17 cellular contexts compared by ENCODE assay signal in genomic region chr16:17407321-17407720, GRCh38.
DNase-seq lines count a peak whose midpoint lies in the region; ATAC-seq, FAIRE-seq and TF ChIP-seq lines count a peak whose summit lies in the region.
"Had no signal": no experiment of that assay in that cellular context is flagged by ENCODE, and none has a peak within 500 bp of the region (broad histone marks: within the 10 kb centered on the region; RNA-seq: fewer than 3 reads in every experiment).

No MANE protein-coding gene starts in this region.

- H2AFZ ChIP-seq in HepG2 (ENCODE audit: low read length) (no peak overlapping the region), mesenchymal stem cell (ENCODE audit: low read depth, low read length) (no peak overlapping the region)

- no peak for TF ChIP-seq RAD21 in HepG2 (CRISPR knock-in tag; IDR thresholded peaks at IDR 0.05)

- H3K4me1 ChIP-seq in HepG2 (ENCODE audit: insufficient read depth, low read length) = no peaks in the 10 kb centered on the region
- H3K4me1 ChIP-seq in right lobe of liver = no peaks in the 10 kb centered on the region
- H3K4me1 ChIP-seq in mesenchymal stem cell (ENCODE audit: control insufficient read depth, insufficient read depth, low read depth, low read length) = no peaks in the 10 kb centered on the region
- H3K4me1 ChIP-seq in stomach = peaks cover 0 to 24% (median 11%) of the 10 kb centered on the region in 4 donors
- H3K4me1 ChIP-seq: SJCRH30 had no signal

- no peak overlapping the region for H2BK12ac ChIP-seq in mesenchymal stem cell (ENCODE audit: low read length in 2 of 2)

- H3K79me1 ChIP-seq in mesenchymal stem cell (replicated peaks; ENCODE audit: low read length, poor library complexity, severe bottlenecking) = no peaks in the 10 kb centered on the region

- H3K9me3 ChIP-seq in HepG2 (ENCODE audit: low read length) = no peaks in the 10 kb centered on the region
- no peaks in the 10 kb centered on the region for H3K9me3 ChIP-seq in right lobe of liver
- H3K9me3 ChIP-seq in mesenchymal stem cell (ENCODE audit: control insufficient read depth, low read length) = no peaks in the 10 kb centered on the region
- H3K9me3 ChIP-seq in stomach = no peaks in the 10 kb centered on the region
- H3K9me3 ChIP-seq: SJCRH30 had no signal

- BruUV-seq in HepG2 (replicated peaks; lab: Mats Ljungman, UMichigan) = no TSS peak

- no peak overlapping the region for H2AK5ac ChIP-seq in mesenchymal stem cell (ENCODE audit: low read length, severe bottlenecking)

- no peak overlapping the region for H3K23ac ChIP-seq in mesenchymal stem cell (ENCODE audit: low read length in 2 of 2)

- no peak overlapping the region for H4K91ac ChIP-seq in mesenchymal stem cell (ENCODE audit: low read length)

- in situ Hi-C loops in HepG2 (cut with HindIII; ENCODE audit: extremely low pct_ligation_motif_present, low pct_unique_long_range_greater_than_20kb) = no loop called here

- H3K36me3 ChIP-seq in HepG2 (replicated peaks in 1 of 2; ENCODE audit: control insufficient read depth in 1 of 2, insufficient read depth in 2 of 2, low read length in 2 of 2) = no peaks in the 10 kb centered on the region
- H3K36me3 ChIP-seq in right lobe of liver = no peaks in the 10 kb centered on the region
- H3K36me3 ChIP-seq in mesenchymal stem cell (ENCODE audit: control insufficient read depth in 1 of 2, insufficient read depth in 2 of 2, low read depth in 1 of 2, low read length in 2 of 2) = peaks cover 0 to 10% of the 10 kb centered on the region in 2 experiments
- H3K36me3 ChIP-seq in stomach = no peaks in the 10 kb centered on the region
- H3K36me3 ChIP-seq: SJCRH30 had no signal

- H3K4me3 ChIP-seq in HepG2 (replicated peaks in 1 of 3; ENCODE audit: insufficient read depth in 1 of 3, low read depth in 2 of 3, low read length in 3 of 3) = no peak overlapping the region
- H3K4me3 ChIP-seq in right lobe of liver = no peak overlapping the region
- no peak overlapping the region for H3K4me3 ChIP-seq in mesenchymal stem cell (ENCODE audit: insufficient read depth in 1 of 2, low read depth in 1 of 2, low read length in 2 of 2)
- no peak overlapping the region for H3K4me3 ChIP-seq in stomach
- H3K4me3 ChIP-seq: K562, SJCRH30 had no signal

- no peak overlapping the region for H3K14ac ChIP-seq in mesenchymal stem cell (ENCODE audit: low read length in 2 of 2)

- ATAC-seq in HepG2 (no peak), right lobe of liver (no peak), HG03571 (IDR thresholded peaks at IDR 0.05; ENCODE audit: unreplicated experiment) (no peak), GM19452 (IDR thresholded peaks at IDR 0.05; ENCODE audit: unreplicated experiment) (no peak)
- ATAC-seq: K562, PC-3 had no signal

- DNase-seq in HepG2 (ENCODE audit: low spot score) = no peak
- DNase-seq in right lobe of liver = no peak
- DNase-seq in mesenchymal stem cell = no peak
- DNase-seq in stomach = no peak
- no peak for DNase-seq in CD1c-positive myeloid dendritic cell (ENCODE audit: extremely low spot score)
- no peak for DNase-seq in dedifferentiated amniotic fluid mesenchymal stem cell (ENCODE audit: extremely low spot score)
- DNase-seq: COR-L47, HCEC 1CT, NCI-H1417 treated with DMSO at 0.1 percent for 48 hours, NCI-H1930, NCI-H2171 treated with DMSO at 0.1 percent for 48 hours, NCI-H446 treated with DMSO at 0.1 percent for 48 hours, PC-3, SJCRH30 had no signal

- no peak overlapping the region for H3K18ac ChIP-seq in mesenchymal stem cell (ENCODE audit: low read depth in 1 of 2, low read length in 2 of 2)

- no peak overlapping the region for H2BK120ac ChIP-seq in mesenchymal stem cell (ENCODE audit: low read depth, low read length)

- FAIRE-seq in HepG2 (lab: Jason Lieb, UNC) = no peak
- FAIRE-seq: K562 had no signal

- WGBS in HepG2 (ENCODE audit: low lambda C conversion rate) = 15% methylated on average over 3 of the region's 3 CpGs
- WGBS in right lobe of liver (ENCODE audit: insufficient coverage, low coverage, low lambda C conversion rate, missing lambda C conversion rate) = 79% methylated on average over 2 of the region's 3 CpGs
- whole genome bisulfite sequencing in mesenchymal stem cell = no CpG with 5 or more reads among the region's 3 CpGs
- 95 to 97% (median 96%) methylated on average over 3 of the region's 3 CpGs for WGBS in stomach, 5 donors

- no peak for TF ChIP-seq CTCF in HepG2 (CRISPR knock-in tag; IDR thresholded peaks at IDR 0.05)
- no peak for TF ChIP-seq CTCF in right lobe of liver (IDR thresholded peaks at IDR 0.05)
- TF ChIP-seq CTCF in stomach (IDR thresholded peaks at IDR 0.05) = no peak

- no peak for TF ChIP-seq EP300 in HepG2 (IDR thresholded peaks at IDR 0.05; ENCODE audit: low read depth in 2 of 2, low read length in 2 of 2)
- TF ChIP-seq EP300 in HepG2 (CRISPR knock-in tag; IDR thresholded peaks at IDR 0.05; ENCODE audit: borderline replicate concordance) = no peak
- TF ChIP-seq EP300 in stomach (IDR thresholded peaks at IDR 0.05) = no peak

- intact Hi-C loops in HepG2 (cut with micrococcal nuclease; ENCODE audit: unreplicated experiment) (no loop called here), right lobe of liver (cut with DNase I) (no loop called here), stomach (cut with DNase I; ENCODE audit: low total_unique reads) (no loop called here)

- CTCF ChIA-PET in HepG2 (lab: Yijun Ruan, JAX; ENCODE audit: low intra/inter-chr PET ratio, low total read pairs) = no interaction called here

- POLR2A ChIA-PET in HepG2 (lab: Yijun Ruan, JAX) = no interaction called here

- no peak for TF ChIP-seq POLR2A in HepG2 (IDR thresholded peaks at IDR 0.05; ENCODE audit: insufficient read depth in 1 of 2, low read depth in 2 of 2, low read length in 2 of 2)
- TF ChIP-seq POLR2A in right lobe of liver (IDR thresholded peaks at IDR 0.05) = no peak
- no peak for TF ChIP-seq POLR2A in stomach (IDR thresholded peaks at IDR 0.05)

- H3K9ac ChIP-seq in HepG2 (ENCODE audit: insufficient read depth, low read depth, low read length) = no peak overlapping the region
- peak overlapping the region; percentile 81 for H3K9ac ChIP-seq in mesenchymal stem cell (ENCODE audit: low read length)

- H2BK5ac ChIP-seq in mesenchymal stem cell (ENCODE audit: low read depth, low read length, poor library complexity, severe bottlenecking) = no peak overlapping the region

- no peak overlapping the region for H2BK15ac ChIP-seq in mesenchymal stem cell (ENCODE audit: low read depth, poor library complexity, severe bottlenecking)

- H3K27me3 ChIP-seq in HepG2 (ENCODE audit: control insufficient read depth in 1 of 2, insufficient read depth in 2 of 2, low read length in 2 of 2) (peaks cover 1 to 24% of the 10 kb centered on the region in 2 experiments; a peak in 2 of 5 replicates), right lobe of liver (no peaks in the 10 kb centered on the region), mesenchymal stem cell (ENCODE audit: control insufficient read depth in 1 of 2, insufficient read depth in 1 of 2, low read length in 2 of 2) (no peaks in the 10 kb centered on the region), stomach (no peaks in the 10 kb centered on the region)
- H3K27me3 ChIP-seq: SJCRH30 had no signal

- no peak overlapping the region for H3K27ac ChIP-seq in HepG2 (ENCODE audit: extremely low read length, insufficient read depth, low read length)
- H3K27ac ChIP-seq in right lobe of liver = no peak overlapping the region
- no peak overlapping the region for H3K27ac ChIP-seq in mesenchymal stem cell (ENCODE audit: low read length, poor library complexity, severe bottlenecking)
- H3K27ac ChIP-seq in stomach = peak overlapping the region in 3 of 5 donors; percentile 16 to 88 (median 31)
- H3K27ac ChIP-seq: SJCRH30 had no signal

- no peak overlapping the region for H4K8ac ChIP-seq in mesenchymal stem cell (ENCODE audit: low read length)

- H3K4me2 ChIP-seq in HepG2 (ENCODE audit: low read depth, low read length) = no peak overlapping the region
- no peak overlapping the region for H3K4me2 ChIP-seq in mesenchymal stem cell (ENCODE audit: low read length, poor library complexity, severe bottlenecking)

- no peak overlapping the region for H3K4ac ChIP-seq in mesenchymal stem cell (ENCODE audit: low read depth in 1 of 2, low read length in 2 of 2)

- no peaks in the 10 kb centered on the region for H3K79me2 ChIP-seq in HepG2 (ENCODE audit: insufficient read depth, low read length)

- H4K20me1 ChIP-seq in HepG2 (ENCODE audit: insufficient read depth, low read length) = no peaks in the 10 kb centered on the region

TF ChIP-seq in HepG2, 621 proteins besides CTCF, POLR2A, EP300 and RAD21:
- peak; percentile 45; the same call in 1 of the 2 replicates for TF ChIP-seq ZNF121 (CRISPR knock-in tag; IDR thresholded peaks at IDR 0.05)
- no peak for TF ChIP-seq FOXK1 (CRISPR knock-in tag; IDR thresholded peaks at IDR 0.05; ENCODE audit: borderline replicate concordance, low read depth)
- no peak for TF ChIP-seq ZBTB7A (CRISPR knock-in tag; IDR thresholded peaks at IDR 0.05)

Comparison
In these comparisons a context has a peak if more than half of its experiments do, and no peak if none do; other contexts are left out.
1. H3K27ac ChIP-seq: peak in stomach (3 of 5); none in HepG2 (single experiment), right lobe of liver (0 of 3) and mesenchymal stem cell (single experiment).